In the genomic region with DNA sequence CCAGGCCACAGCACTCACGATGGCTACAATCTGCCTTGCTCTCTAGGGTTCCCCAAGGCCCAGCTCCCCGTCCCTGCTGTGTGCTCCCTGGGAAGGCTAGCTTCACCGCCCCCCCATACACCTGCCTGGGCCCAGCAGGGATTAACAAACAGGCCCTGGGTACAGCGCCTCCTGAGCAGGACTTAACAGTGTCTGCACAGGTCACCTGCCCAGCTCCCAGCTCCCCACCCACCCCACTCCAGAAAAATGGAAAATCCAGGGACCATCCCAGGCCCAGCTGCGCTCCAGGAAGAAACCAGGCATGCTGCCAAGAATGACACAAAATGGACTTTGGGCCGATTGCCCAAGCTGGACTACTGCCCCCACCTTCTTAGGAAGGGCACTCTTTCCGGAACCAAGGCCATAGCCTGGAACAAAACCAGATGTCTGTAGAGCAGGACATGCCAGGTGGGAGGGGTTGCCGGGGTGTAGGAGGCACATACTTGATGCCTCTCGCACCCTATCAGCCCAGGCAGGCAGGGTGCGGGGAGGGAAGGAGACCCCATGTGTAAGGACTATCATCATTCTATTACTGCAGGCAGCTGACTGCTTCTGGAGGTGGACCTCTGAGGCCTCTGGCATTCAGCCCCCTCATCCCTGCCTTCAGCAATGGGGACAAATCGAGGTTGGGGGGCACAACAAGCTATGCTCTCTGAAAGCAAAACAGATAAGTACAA, we compare ENCODE assay signal across 1 cellular context.
TF ChIP-seq lines count a peak whose summit lies in the region.

No MANE protein-coding gene starts in this region.

TF ChIP-seq in HepG2, 621 proteins besides CTCF, POLR2A, EP300 and RAD21 (continued from another document and continues in another):
- TF ChIP-seq, protein P1, sequence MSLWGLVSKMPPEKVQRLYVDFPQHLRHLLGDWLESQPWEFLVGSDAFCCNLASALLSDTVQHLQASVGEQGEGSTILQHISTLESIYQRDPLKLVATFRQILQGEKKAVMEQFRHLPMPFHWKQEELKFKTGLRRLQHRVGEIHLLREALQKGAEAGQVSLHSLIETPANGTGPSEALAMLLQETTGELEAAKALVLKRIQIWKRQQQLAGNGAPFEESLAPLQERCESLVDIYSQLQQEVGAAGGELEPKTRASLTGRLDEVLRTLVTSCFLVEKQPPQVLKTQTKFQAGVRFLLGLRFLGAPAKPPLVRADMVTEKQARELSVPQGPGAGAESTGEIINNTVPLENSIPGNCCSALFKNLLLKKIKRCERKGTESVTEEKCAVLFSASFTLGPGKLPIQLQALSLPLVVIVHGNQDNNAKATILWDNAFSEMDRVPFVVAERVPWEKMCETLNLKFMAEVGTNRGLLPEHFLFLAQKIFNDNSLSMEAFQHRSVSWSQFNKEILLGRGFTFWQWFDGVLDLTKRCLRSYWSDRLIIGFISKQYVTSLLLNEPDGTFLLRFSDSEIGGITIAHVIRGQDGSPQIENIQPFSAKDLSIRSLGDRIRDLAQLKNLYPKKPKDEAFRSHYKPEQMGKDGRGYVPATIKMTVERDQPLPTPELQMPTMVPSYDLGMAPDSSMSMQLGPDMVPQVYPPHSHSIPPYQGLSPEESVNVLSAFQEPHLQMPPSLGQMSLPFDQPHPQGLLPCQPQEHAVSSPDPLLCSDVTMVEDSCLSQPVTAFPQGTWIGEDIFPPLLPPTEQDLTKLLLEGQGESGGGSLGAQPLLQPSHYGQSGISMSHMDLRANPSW (CRISPR knock-in tag; IDR thresholded peaks at IDR 0.05; ENCODE audit: borderline replicate concordance): peak; percentile 94; the same call in 1 of the 2 replicates
- TF ChIP-seq ZNF205 (CRISPR knock-in tag; IDR thresholded peaks at IDR 0.05): peak; percentile 97
- no peak for TF ChIP-seq KAT2B (IDR thresholded peaks at IDR 0.05; ENCODE audit: borderline replicate concordance, low read depth, low read length)
- TF ChIP-seq, protein P2, sequence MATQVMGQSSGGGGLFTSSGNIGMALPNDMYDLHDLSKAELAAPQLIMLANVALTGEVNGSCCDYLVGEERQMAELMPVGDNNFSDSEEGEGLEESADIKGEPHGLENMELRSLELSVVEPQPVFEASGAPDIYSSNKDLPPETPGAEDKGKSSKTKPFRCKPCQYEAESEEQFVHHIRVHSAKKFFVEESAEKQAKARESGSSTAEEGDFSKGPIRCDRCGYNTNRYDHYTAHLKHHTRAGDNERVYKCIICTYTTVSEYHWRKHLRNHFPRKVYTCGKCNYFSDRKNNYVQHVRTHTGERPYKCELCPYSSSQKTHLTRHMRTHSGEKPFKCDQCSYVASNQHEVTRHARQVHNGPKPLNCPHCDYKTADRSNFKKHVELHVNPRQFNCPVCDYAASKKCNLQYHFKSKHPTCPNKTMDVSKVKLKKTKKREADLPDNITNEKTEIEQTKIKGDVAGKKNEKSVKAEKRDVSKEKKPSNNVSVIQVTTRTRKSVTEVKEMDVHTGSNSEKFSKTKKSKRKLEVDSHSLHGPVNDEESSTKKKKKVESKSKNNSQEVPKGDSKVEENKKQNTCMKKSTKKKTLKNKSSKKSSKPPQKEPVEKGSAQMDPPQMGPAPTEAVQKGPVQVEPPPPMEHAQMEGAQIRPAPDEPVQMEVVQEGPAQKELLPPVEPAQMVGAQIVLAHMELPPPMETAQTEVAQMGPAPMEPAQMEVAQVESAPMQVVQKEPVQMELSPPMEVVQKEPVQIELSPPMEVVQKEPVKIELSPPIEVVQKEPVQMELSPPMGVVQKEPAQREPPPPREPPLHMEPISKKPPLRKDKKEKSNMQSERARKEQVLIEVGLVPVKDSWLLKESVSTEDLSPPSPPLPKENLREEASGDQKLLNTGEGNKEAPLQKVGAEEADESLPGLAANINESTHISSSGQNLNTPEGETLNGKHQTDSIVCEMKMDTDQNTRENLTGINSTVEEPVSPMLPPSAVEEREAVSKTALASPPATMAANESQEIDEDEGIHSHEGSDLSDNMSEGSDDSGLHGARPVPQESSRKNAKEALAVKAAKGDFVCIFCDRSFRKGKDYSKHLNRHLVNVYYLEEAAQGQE (IDR thresholded peaks at IDR 0.05; ENCODE audit: borderline replicate concordance in 1 of 2, low read depth in 1 of 2, low read length in 2 of 2): peak in 1 of 2 experiments; percentile 87; a peak in 3 of 4 replicates
- TF ChIP-seq ZNF234 (CRISPR knock-in tag; conservative IDR thresholded peaks at IDR 0.05): no peak
- peak; percentile 97 for TF ChIP-seq ZEB1 (IDR thresholded peaks at IDR 0.05; ENCODE audit: insufficient replicate concordance, low read depth)
- peak; percentile 98 for TF ChIP-seq MEIS1 (CRISPR knock-in tag; IDR thresholded peaks at IDR 0.05; ENCODE audit: borderline replicate concordance)
- TF ChIP-seq, protein P3, sequence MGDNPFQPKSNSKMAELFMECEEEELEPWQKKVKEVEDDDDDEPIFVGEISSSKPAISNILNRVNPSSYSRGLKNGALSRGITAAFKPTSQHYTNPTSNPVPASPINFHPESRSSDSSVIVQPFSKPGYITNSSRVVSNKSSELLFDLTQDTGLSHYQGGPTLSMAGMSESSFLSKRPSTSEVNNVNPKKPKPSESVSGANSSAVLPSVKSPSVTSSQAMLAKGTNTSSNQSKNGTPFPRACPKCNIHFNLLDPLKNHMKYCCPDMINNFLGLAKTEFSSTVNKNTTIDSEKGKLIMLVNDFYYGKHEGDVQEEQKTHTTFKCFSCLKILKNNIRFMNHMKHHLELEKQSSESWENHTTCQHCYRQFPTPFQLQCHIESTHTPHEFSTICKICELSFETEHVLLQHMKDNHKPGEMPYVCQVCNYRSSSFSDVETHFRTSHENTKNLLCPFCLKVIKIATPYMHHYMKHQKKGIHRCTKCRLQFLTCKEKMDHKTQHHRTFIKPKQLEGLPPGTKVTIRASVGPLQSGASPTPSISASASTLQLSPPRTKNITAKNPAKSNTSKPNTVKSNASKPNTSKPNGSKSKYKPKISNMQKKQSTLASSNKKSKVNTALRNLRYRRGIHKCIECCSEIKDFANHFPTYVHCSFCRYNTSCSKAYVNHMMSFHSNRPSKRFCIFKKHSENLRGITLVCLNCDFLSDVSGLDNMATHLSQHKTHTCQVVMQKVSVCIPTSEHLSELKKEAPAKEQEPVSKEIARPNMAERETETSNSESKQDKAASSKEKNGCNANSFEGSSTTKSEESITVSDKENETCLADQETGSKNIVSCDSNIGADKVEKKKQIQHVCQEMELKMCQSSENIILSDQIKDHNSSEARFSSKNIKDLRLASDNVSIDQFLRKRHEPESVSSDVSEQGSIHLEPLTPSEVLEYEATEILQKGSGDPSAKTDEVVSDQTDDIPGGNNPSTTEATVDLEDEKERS (CRISPR knock-in tag; IDR thresholded peaks at IDR 0.05): peak; percentile 99
- peak; percentile 80; the same call in 1 of the 2 replicates for TF ChIP-seq ZNF12 (CRISPR knock-in tag; IDR thresholded peaks at IDR 0.05)
- TF ChIP-seq, protein P4, sequence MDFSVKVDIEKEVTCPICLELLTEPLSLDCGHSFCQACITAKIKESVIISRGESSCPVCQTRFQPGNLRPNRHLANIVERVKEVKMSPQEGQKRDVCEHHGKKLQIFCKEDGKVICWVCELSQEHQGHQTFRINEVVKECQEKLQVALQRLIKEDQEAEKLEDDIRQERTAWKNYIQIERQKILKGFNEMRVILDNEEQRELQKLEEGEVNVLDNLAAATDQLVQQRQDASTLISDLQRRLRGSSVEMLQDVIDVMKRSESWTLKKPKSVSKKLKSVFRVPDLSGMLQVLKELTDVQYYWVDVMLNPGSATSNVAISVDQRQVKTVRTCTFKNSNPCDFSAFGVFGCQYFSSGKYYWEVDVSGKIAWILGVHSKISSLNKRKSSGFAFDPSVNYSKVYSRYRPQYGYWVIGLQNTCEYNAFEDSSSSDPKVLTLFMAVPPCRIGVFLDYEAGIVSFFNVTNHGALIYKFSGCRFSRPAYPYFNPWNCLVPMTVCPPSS (IDR thresholded peaks at IDR 0.05): no peak
- no peak for TF ChIP-seq ZNF260 (CRISPR knock-in tag; IDR thresholded peaks at IDR 0.05; ENCODE audit: borderline replicate concordance, low read depth)
- TF ChIP-seq ZNF530 (CRISPR knock-in tag; IDR thresholded peaks at IDR 0.05; ENCODE audit: low read depth): no peak
- TF ChIP-seq RNF2 (conservative IDR thresholded peaks at IDR 0.05; ENCODE audit: low read depth): no peak
- TF ChIP-seq DMAP1 (CRISPR knock-in tag; IDR thresholded peaks at IDR 0.05): peak; percentile 96
- no peak for TF ChIP-seq FOXK2 (IDR thresholded peaks at IDR 0.05)
- no peak; the same call in 1 of the 2 replicates for TF ChIP-seq ZNF7 (CRISPR knock-in tag; IDR thresholded peaks at IDR 0.05)
- TF ChIP-seq NFRKB (IDR thresholded peaks at IDR 0.05): no peak
- TF ChIP-seq KDM5A (IDR thresholded peaks at IDR 0.05; ENCODE audit: borderline replicate concordance, low read length): no peak
- TF ChIP-seq BCL6 (CRISPR knock-in tag; IDR thresholded peaks at IDR 0.05): peak; percentile 99
- TF ChIP-seq ZNF253 (CRISPR knock-in tag; IDR thresholded peaks at IDR 0.05; ENCODE audit: borderline replicate concordance): 0 out of 2 replicates have a peak, but pooled peaks have one; percentile 47
- TF ChIP-seq NAIF1 (CRISPR knock-in tag; IDR thresholded peaks at IDR 0.05; ENCODE audit: borderline replicate concordance): no peak
- TF ChIP-seq, protein P5, sequence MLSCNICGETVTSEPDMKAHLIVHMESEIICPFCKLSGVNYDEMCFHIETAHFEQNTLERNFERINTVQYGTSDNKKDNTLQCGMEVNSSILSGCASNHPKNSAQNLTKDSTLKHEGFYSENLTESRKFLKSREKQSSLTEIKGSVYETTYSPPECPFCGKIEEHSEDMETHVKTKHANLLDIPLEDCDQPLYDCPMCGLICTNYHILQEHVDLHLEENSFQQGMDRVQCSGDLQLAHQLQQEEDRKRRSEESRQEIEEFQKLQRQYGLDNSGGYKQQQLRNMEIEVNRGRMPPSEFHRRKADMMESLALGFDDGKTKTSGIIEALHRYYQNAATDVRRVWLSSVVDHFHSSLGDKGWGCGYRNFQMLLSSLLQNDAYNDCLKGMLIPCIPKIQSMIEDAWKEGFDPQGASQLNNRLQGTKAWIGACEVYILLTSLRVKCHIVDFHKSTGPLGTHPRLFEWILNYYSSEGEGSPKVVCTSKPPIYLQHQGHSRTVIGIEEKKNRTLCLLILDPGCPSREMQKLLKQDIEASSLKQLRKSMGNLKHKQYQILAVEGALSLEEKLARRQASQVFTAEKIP (CRISPR knock-in tag; IDR thresholded peaks at IDR 0.05; ENCODE audit: borderline replicate concordance): no peak
- TF ChIP-seq, protein P6, sequence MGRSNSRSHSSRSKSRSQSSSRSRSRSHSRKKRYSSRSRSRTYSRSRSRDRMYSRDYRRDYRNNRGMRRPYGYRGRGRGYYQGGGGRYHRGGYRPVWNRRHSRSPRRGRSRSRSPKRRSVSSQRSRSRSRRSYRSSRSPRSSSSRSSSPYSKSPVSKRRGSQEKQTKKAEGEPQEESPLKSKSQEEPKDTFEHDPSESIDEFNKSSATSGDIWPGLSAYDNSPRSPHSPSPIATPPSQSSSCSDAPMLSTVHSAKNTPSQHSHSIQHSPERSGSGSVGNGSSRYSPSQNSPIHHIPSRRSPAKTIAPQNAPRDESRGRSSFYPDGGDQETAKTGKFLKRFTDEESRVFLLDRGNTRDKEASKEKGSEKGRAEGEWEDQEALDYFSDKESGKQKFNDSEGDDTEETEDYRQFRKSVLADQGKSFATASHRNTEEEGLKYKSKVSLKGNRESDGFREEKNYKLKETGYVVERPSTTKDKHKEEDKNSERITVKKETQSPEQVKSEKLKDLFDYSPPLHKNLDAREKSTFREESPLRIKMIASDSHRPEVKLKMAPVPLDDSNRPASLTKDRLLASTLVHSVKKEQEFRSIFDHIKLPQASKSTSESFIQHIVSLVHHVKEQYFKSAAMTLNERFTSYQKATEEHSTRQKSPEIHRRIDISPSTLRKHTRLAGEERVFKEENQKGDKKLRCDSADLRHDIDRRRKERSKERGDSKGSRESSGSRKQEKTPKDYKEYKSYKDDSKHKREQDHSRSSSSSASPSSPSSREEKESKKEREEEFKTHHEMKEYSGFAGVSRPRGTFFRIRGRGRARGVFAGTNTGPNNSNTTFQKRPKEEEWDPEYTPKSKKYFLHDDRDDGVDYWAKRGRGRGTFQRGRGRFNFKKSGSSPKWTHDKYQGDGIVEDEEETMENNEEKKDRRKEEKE (IDR thresholded peaks at IDR 0.05): no peak
- TF ChIP-seq, protein P7, sequence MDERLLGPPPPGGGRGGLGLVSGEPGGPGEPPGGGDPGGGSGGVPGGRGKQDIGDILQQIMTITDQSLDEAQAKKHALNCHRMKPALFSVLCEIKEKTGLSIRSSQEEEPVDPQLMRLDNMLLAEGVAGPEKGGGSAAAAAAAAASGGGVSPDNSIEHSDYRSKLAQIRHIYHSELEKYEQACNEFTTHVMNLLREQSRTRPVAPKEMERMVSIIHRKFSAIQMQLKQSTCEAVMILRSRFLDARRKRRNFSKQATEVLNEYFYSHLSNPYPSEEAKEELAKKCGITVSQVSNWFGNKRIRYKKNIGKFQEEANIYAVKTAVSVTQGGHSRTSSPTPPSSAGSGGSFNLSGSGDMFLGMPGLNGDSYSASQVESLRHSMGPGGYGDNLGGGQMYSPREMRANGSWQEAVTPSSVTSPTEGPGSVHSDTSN (CRISPR knock-in tag; IDR thresholded peaks at IDR 0.05): peak; percentile 36; the same call in 1 of the 2 replicates
- TF ChIP-seq NFIB (CRISPR knock-in tag; IDR thresholded peaks at IDR 0.05; ENCODE audit: borderline replicate concordance): peak; percentile 98; the same call in 1 of the 2 replicates
- TF ChIP-seq ZNF326 (CRISPR knock-in tag; IDR thresholded peaks at IDR 0.05; ENCODE audit: borderline replicate concordance): no peak
- TF ChIP-seq ZNF674 (CRISPR knock-in tag; IDR thresholded peaks at IDR 0.05; ENCODE audit: low read depth): peak; percentile 27; the same call in 1 of the 2 replicates
- TF ChIP-seq RBM22 (optimal IDR thresholded peaks at IDR 0.05; ENCODE audit: low read length): peak; percentile 78
- TF ChIP-seq SP2 (CRISPR knock-in tag; IDR thresholded peaks at IDR 0.05): no peak
- TF ChIP-seq, protein P8, sequence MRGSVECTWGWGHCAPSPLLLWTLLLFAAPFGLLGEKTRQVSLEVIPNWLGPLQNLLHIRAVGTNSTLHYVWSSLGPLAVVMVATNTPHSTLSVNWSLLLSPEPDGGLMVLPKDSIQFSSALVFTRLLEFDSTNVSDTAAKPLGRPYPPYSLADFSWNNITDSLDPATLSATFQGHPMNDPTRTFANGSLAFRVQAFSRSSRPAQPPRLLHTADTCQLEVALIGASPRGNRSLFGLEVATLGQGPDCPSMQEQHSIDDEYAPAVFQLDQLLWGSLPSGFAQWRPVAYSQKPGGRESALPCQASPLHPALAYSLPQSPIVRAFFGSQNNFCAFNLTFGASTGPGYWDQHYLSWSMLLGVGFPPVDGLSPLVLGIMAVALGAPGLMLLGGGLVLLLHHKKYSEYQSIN (CRISPR knock-in tag; IDR thresholded peaks at IDR 0.05; ENCODE audit: borderline replicate concordance): no peak
- peak; percentile 100 for TF ChIP-seq ZNF430 (CRISPR knock-in tag; IDR thresholded peaks at IDR 0.05)
- peak; percentile 100 for TF ChIP-seq ZBTB7B (CRISPR knock-in tag; IDR thresholded peaks at IDR 0.05)
- peak; percentile 95 for TF ChIP-seq ZSCAN31 (CRISPR knock-in tag; IDR thresholded peaks at IDR 0.05; ENCODE audit: low read depth)
